9 cellular contexts compared by ENCODE assay signal in the genomic region with DNA sequence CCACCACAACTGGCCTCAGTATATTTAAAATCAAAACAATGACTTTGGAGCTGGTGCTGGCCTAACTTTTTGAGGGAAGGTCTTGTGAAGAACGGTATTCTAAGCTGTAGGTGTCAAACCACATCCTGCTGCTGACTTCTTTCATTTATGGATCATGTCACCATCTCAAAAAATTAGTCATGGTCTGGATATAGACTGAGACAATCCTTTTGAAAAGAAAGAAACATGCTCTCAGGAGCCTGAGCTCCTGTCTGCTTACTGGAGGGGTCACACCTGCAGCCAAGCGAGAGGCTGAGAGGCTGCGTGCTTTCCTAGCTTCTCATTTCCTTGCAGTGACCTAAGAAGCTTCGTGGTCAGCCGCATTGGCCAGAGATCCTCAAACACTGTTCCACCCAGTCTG. TPM values are rescaled to one million over a fixed set of nuclear protein-coding genes. Genes with fewer than 3 reads are reported as not detected.
A peak's percentile ranks its signal among the peaks of the same experiment; 100 is the strongest.
DNase-seq lines count a peak whose midpoint lies in the region; ATAC-seq and TF ChIP-seq lines count a peak whose summit lies in the region.
"Had no signal": no experiment of that assay in that cellular context is flagged by ENCODE, and none has a peak within 500 bp of the region (broad histone marks: within the 10 kb centered on the region; RNA-seq: fewer than 3 reads in every experiment).

No MANE protein-coding gene starts in this region.

- H2AK5ac ChIP-seq in IMR-90 (ENCODE audit: low read depth, low read length): no peak overlapping the region

- no peak for TF ChIP-seq RAD21 in IMR-90 (IDR thresholded peaks at IDR 0.05; ENCODE audit: low read length)

- dilution Hi-C loops in IMR-90 (cut with HindIII; ENCODE audit: low sequenced_read_pairs, unreplicated experiment): no loop called here

- H3K9ac ChIP-seq in IMR-90 (ENCODE audit: low read depth, low read length): no peak overlapping the region

- no peak for TF ChIP-seq CTCF in IMR-90 (conservative IDR thresholded peaks at IDR 0.05; ENCODE audit: low read depth, low read length)
- TF ChIP-seq CTCF in heart left ventricle (IDR thresholded peaks at IDR 0.05): no peak
- TF ChIP-seq CTCF in testis (IDR thresholded peaks at IDR 0.05): no peak

- H3K4ac ChIP-seq in IMR-90 (ENCODE audit: low read depth, low read length): no peak overlapping the region

- H3K56ac ChIP-seq in IMR-90 (ENCODE audit: extremely low read depth, insufficient read depth, low read length): no peak overlapping the region

- POLR2A ChIA-PET in IMR-90 (lab: Charles Lee; ENCODE audit: unreplicated experiment): no interaction called here

- no TSS peak for BruUV-seq in IMR-90 (replicated peaks; lab: Mats Ljungman, UMichigan)

- no peaks in the 10 kb centered on the region for H4K20me1 ChIP-seq in IMR-90 (ENCODE audit: insufficient read depth, low read length)

- H2BK120ac ChIP-seq in IMR-90 (ENCODE audit: low read depth, low read length): no peak overlapping the region

- H3K9me3 ChIP-seq in IMR-90 (ENCODE audit: control insufficient read depth, insufficient read depth, low read length): no peaks in the 10 kb centered on the region
- H3K9me3 ChIP-seq in heart left ventricle: no peaks in the 10 kb centered on the region
- no peaks in the 10 kb centered on the region for H3K9me3 ChIP-seq in testis

- H3K4me3 ChIP-seq in IMR-90 (ENCODE audit: insufficient read depth, low read depth, low read length) (no peak overlapping the region), heart left ventricle (no peak overlapping the region), testis (no peak overlapping the region)
- H3K4me3 ChIP-seq: SK-N-MC had no signal

- no peak overlapping the region for H4K5ac ChIP-seq in IMR-90 (ENCODE audit: low read depth, low read length)

- no CpG with 5 or more reads among the region's 5 CpGs for whole genome bisulfite sequencing in IMR-90 (ENCODE audit: extremely low coverage in 2 of 2, insufficient read length in 1 of 2), 2 experiments
- WGBS in heart left ventricle, 4 donors: 85 to 94% (median 91%) methylated on average over 5 of the region's 5 CpGs
- 87 to 98% methylated on average over 5 of the region's 5 CpGs for WGBS in testis, 2 donors

- no peak overlapping the region for H2BK5ac ChIP-seq in IMR-90 (ENCODE audit: low read depth, low read length, poor library complexity, severe bottlenecking)

- no peak overlapping the region for H2AFZ ChIP-seq in IMR-90 (replicated peaks; ENCODE audit: low read length, poor library complexity)

- TF ChIP-seq POLR2A in IMR-90 (IDR thresholded peaks at IDR 0.05; ENCODE audit: low read depth, low read length): no peak
- TF ChIP-seq POLR2A in heart left ventricle (IDR thresholded peaks at IDR 0.05): no peak
- TF ChIP-seq POLR2A in testis (IDR thresholded peaks at IDR 0.05): no peak

- H3K36me3 ChIP-seq in IMR-90 (ENCODE audit: control insufficient read depth, insufficient read depth, low read length) (no peaks in the 10 kb centered on the region), heart left ventricle (no peaks in the 10 kb centered on the region), testis (ENCODE audit: low read depth, missing control alignments) (no peaks in the 10 kb centered on the region)

- no peak overlapping the region for H2BK15ac ChIP-seq in IMR-90 (ENCODE audit: low read depth, low read length)

- no peak overlapping the region for H4K8ac ChIP-seq in IMR-90 (ENCODE audit: low read depth in 2 of 2, low read length in 2 of 2)

- H3K27ac ChIP-seq in IMR-90 (ENCODE audit: insufficient read depth, low read length) (no peak overlapping the region), heart left ventricle (no peak overlapping the region), testis (no peak overlapping the region)
- H3K27ac ChIP-seq: SK-N-MC had no signal

- H3K14ac ChIP-seq in IMR-90 (replicated peaks; ENCODE audit: low read depth, low read length): no peak overlapping the region

- CTCF ChIA-PET in IMR-90 (lab: Yijun Ruan, JAX): no interaction called here

- H3K4me1 ChIP-seq in IMR-90 (ENCODE audit: control insufficient read depth, insufficient read depth, low read length): no peaks in the 10 kb centered on the region
- no peaks in the 10 kb centered on the region for H3K4me1 ChIP-seq in heart left ventricle
- H3K4me1 ChIP-seq in testis: no peaks in the 10 kb centered on the region

- no peak overlapping the region for H4K91ac ChIP-seq in IMR-90 (ENCODE audit: insufficient read depth, low read depth, low read length)

- H3K27me3 ChIP-seq in IMR-90 (ENCODE audit: control insufficient read depth, insufficient read depth, low read length) (no peaks in the 10 kb centered on the region), heart left ventricle (no peaks in the 10 kb centered on the region), testis (no peaks in the 10 kb centered on the region)

- no peak overlapping the region for H3K18ac ChIP-seq in IMR-90 (ENCODE audit: low read depth, low read length)

- no peak overlapping the region for H3K23ac ChIP-seq in IMR-90 (ENCODE audit: low read depth, low read length)

- H2AK9ac ChIP-seq in IMR-90 (replicated peaks; ENCODE audit: low read depth, low read length, poor library complexity): no peak overlapping the region

- no peak overlapping the region for H2BK20ac ChIP-seq in IMR-90 (ENCODE audit: low read depth, low read length)

- in situ Hi-C loops in IMR-90 (cut with MboI; ENCODE audit: low sequenced_read_pairs): no loop called here

- H3K79me1 ChIP-seq in IMR-90 (ENCODE audit: low read depth in 1 of 2, low read length in 2 of 2): no peaks in the 10 kb centered on the region; a peak in 1 of 4 replicates

- peak; percentile 40 for DNase-seq in ELR (ENCODE audit: low read depth)
- peak; percentile 47 for DNase-seq in IMR-90
- peak; percentile 29 for DNase-seq in central memory CD4-positive, alpha-beta T cell
- DNase-seq in mesenteric fat pad (ENCODE audit: low spot score): no peak
- DNase-seq in GDM1 (lab: John Stamatoyannopoulos, UW): no peak
- DNase-seq in heart left ventricle: no peak
- DNase-seq in testis: no peak

- H3K9me1 ChIP-seq in IMR-90 (ENCODE audit: insufficient read depth, low read length): peaks cover 3% of the 10 kb centered on the region; the same call in 1 of the 2 replicates

- no peak overlapping the region for H3K4me2 ChIP-seq in IMR-90 (ENCODE audit: low read depth, low read length)

- ATAC-seq in GM21528 (IDR thresholded peaks at IDR 0.05; ENCODE audit: low FRiP score, unreplicated experiment): peak; percentile 74
- ATAC-seq in IMR-90 (ENCODE audit: low read depth): no peak
- ATAC-seq in heart left ventricle: no peak

- intact Hi-C loops in IMR-90 (cut with micrococcal nuclease) (no loop called here), heart left ventricle (cut with DNase I) (no loop called here), testis (cut with DNase I; ENCODE audit: low total_unique reads) (no loop called here)

TF ChIP-seq in IMR-90, 13 proteins besides CTCF, POLR2A, EP300 and RAD21:
- TF ChIP-seq MXI1 (IDR thresholded peaks at IDR 0.05; ENCODE audit: borderline replicate concordance, low read depth, low read length) (no peak), MAFK (IDR thresholded peaks at IDR 0.05; ENCODE audit: low read depth, low read length) (no peak), RFX5 (IDR thresholded peaks at IDR 0.05; ENCODE audit: low read depth, low read length) (no peak), MAZ (IDR thresholded peaks at IDR 0.05; ENCODE audit: borderline replicate concordance, low read depth, low read length) (no peak)
- TF ChIP-seq, protein P1, sequence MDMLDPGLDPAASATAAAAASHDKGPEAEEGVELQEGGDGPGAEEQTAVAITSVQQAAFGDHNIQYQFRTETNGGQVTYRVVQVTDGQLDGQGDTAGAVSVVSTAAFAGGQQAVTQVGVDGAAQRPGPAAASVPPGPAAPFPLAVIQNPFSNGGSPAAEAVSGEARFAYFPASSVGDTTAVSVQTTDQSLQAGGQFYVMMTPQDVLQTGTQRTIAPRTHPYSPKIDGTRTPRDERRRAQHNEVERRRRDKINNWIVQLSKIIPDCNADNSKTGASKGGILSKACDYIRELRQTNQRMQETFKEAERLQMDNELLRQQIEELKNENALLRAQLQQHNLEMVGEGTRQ (IDR thresholded peaks at IDR 0.05; ENCODE audit: low read depth, low read length): no peak

RNA-seq across cellular contexts. Expression of a gene that starts 55.2 kb away (rescaled TPM):
- 4.7 and 5.6 TPM in 2 replicates for total RNA-seq in IMR-90 (2012; rRNA removed)
- 2.4 and 3.1 TPM in 2 replicates for polyA plus RNA-seq in IMR-90 (2012; rRNA removed)
- 1.3 and 4.4 TPM in 2 replicates for polyA plus RNA-seq in IMR-90 (2012; cell fraction: cytosol; rRNA removed)
- polyA plus RNA-seq in IMR-90 (2012; cell fraction: nucleus; rRNA removed; ENCODE audit: low replicate concordance): 2.7 and 10.6 TPM in 2 replicates
- 5.9 TPM for total RNA-seq in mesenteric fat pad
- 10 to 100 TPM in 7 of 9 donors, 1 to 10 TPM in 2; 6.4 to 16.5 (median 12.9) TPM for total RNA-seq in heart left ventricle
- 1 to 10 TPM; 4.6 to 6.2 TPM for polyA plus RNA-seq in heart left ventricle
- 10 to 100 TPM; 22.7 to 38.0 TPM for total RNA-seq in testis
- 43.8 TPM for polyA plus RNA-seq in testis (ENCODE audit: insufficient read depth, low read depth, low replicate concordance)

Comparison
In these comparisons a context has a peak if more than half of its experiments do, and no peak if none do; other contexts are left out.
1. DNase-seq: peak in ELR (single experiment), IMR-90 (single experiment) and central memory CD4-positive, alpha-beta T cell (single experiment); none in mesenteric fat pad (single experiment), GDM1 (single experiment), heart left ventricle (0 of 5) and testis (single experiment).